Comparison of ENCODE assay signal across 10 cellular contexts in the genomic region with DNA sequence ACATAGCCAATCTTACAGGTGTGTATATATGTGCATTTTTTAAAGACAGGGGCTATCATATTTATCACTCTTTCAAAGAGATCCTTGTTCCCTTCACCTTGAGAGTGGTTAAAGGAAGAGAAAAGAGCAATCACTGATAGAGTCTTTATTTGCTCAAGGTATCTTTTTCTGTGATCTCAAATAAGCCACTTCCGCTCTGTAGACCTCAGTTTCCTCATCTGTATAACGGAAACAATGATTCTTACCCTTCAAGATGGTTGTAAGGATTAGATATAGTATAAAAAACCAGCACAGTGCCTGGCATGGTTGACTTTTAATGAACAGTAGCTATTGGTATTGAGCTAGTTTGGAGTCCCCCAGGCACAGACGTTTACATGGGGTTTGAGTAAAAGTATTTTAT. TPM values are rescaled to one million over a fixed set of nuclear protein-coding genes. Genes with fewer than 3 reads are reported as not detected.
"Had no signal": no experiment of that assay in that cellular context is flagged by ENCODE, and none has a peak within 500 bp of the region (broad histone marks: within the 10 kb centered on the region; RNA-seq: fewer than 3 reads in every experiment).

No MANE protein-coding gene starts in this region.

- H3K27ac ChIP-seq: GM23248 had no signal

- DNase-seq: GM23248, GOT3, H7, H9, HCEC 1CT, HFFc6 had no signal

- ATAC-seq: GM23338, HCT116 had no signal

- H3K36me3 ChIP-seq: HAP-1 had no signal

- H3K4me3 ChIP-seq: GM23248, GM23338, HAP-1 had no signal

- H3K4me1 ChIP-seq: HAP-1 had no signal

- H3K9me3 ChIP-seq: HAP-1 had no signal

RNA-seq across cellular contexts. Expression of gene LRFN2, which starts 10.1 kb away (rescaled TPM):
- total RNA-seq: GM23248, H4, HFFc6 had no signal
- polyA plus RNA-seq: GM23248 had no signal
